Comparison of ENCODE assay signal across 17 cellular contexts in the genomic region with DNA sequence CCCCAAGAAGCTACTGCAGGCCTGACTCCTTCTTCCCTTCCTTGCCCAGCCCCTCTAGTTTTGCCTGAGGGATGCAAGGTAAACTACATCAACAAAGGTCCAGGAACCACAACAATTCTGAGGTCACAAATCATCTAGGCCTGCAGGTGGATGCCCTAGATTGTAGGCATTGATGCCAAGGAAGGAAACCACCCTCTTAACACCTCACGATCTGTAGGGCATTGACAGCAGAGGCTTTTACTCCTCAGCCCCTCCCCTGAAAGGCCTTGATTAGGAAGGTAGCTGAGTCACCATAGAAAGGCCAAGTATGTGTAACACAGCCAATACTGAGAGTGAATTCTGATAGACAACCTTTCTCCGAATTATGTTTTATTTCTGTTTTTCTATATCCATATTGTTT. TPM values are rescaled to one million over a fixed set of nuclear protein-coding genes. Genes with fewer than 3 reads are reported as not detected.
DNase-seq lines count a peak whose midpoint lies in the region; ATAC-seq and TF ChIP-seq lines count a peak whose summit lies in the region.
"Had no signal": no experiment of that assay in that cellular context is flagged by ENCODE, and none has a peak within 500 bp of the region (broad histone marks: within the 10 kb centered on the region; RNA-seq: fewer than 3 reads in every experiment).

No MANE protein-coding gene starts in this region.

- no peak overlapping the region for H3K27ac Mint-ChIP-seq in activated naive CD8-positive, alpha-beta T cell treated with anti-CD3 and anti-CD28 coated beads, Interleukin-2, amount 10 ng/mL, durations not matched to agents 7 days and 5 days
- H3K27ac Mint-ChIP-seq: activated B cell treated with CpG ODN at 0.5 μM for 24 hours had no signal

- H3K9ac ChIP-seq in Loucy (ENCODE audit: low read depth, low read length, poor library complexity, severe bottlenecking) (no peak overlapping the region), trophoblast cell (ENCODE audit: low read length) (no peak overlapping the region)

- H3K27ac ChIP-seq in trophoblast cell (ENCODE audit: low read depth, low read length): no peak overlapping the region
- H3K27ac ChIP-seq: ascending aorta, prostate gland, tibial nerve had no signal

- ATAC-seq in activated naive CD8-positive, alpha-beta T cell treated with anti-CD3 and anti-CD28 coated beads, Interleukin-2, amount 10 ng/mL, durations not matched to agents 7 days and 5 days (ENCODE audit: low read depth): peak; percentile 49
- no peak for ATAC-seq in GM21529 (IDR thresholded peaks at IDR 0.05; ENCODE audit: unreplicated experiment)

- no peaks in the 10 kb centered on the region for H3K9me3 ChIP-seq in Loucy (ENCODE audit: insufficient read depth, low read depth, low read length)
- no peaks in the 10 kb centered on the region for H3K9me3 ChIP-seq in trophoblast cell (ENCODE audit: insufficient read depth, low read depth, low read length)
- H3K9me3 ChIP-seq: prostate gland, tibial nerve had no signal

- H3K27me3 Mint-ChIP-seq in activated naive CD8-positive, alpha-beta T cell treated with anti-CD3 and anti-CD28 coated beads, Interleukin-2, amount 10 ng/mL, durations not matched to agents 7 days and 5 days: no peaks in the 10 kb centered on the region
- H3K27me3 Mint-ChIP-seq: activated B cell treated with CpG ODN at 0.5 μM for 24 hours had no signal

- no peak overlapping the region for H3K14ac ChIP-seq in trophoblast cell (ENCODE audit: low read length)

- H2AFZ ChIP-seq in Loucy (ENCODE audit: low read length) (peak overlapping the region; percentile 67; the same call in 1 of the 2 replicates), trophoblast cell (ENCODE audit: insufficient read depth, low read length, poor library complexity) (no peak overlapping the region)

- peaks cover 10% of the 10 kb centered on the region for H3K36me3 Mint-ChIP-seq in activated naive CD8-positive, alpha-beta T cell treated with anti-CD3 and anti-CD28 coated beads, Interleukin-2, amount 10 ng/mL, durations not matched to agents 7 days and 5 days

- H3K4me3 ChIP-seq in Loucy (ENCODE audit: low read length, poor library complexity, severe bottlenecking): no peak overlapping the region
- H3K4me3 ChIP-seq in trophoblast cell (ENCODE audit: low read depth, low read length): no peak overlapping the region
- H3K4me3 ChIP-seq: ascending aorta, prostate gland, tibial nerve had no signal

- H3K4me1 Mint-ChIP-seq in activated naive CD8-positive, alpha-beta T cell treated with anti-CD3 and anti-CD28 coated beads, Interleukin-2, amount 10 ng/mL, durations not matched to agents 7 days and 5 days: peaks cover 18% of the 10 kb centered on the region

- H3K27me3 ChIP-seq in Loucy (ENCODE audit: insufficient read depth, low read length, poor library complexity, severe bottlenecking) (no peaks in the 10 kb centered on the region), trophoblast cell (ENCODE audit: insufficient read depth, low read length) (no peaks in the 10 kb centered on the region)
- H3K27me3 ChIP-seq: ascending aorta, tibial nerve had no signal

- no peaks in the 10 kb centered on the region for H4K20me1 ChIP-seq in Loucy (ENCODE audit: insufficient read depth, low read length, poor library complexity, severe bottlenecking)

- peaks cover 2% of the 10 kb centered on the region for H3K79me1 ChIP-seq in trophoblast cell (ENCODE audit: low read length)

- H2BK5ac ChIP-seq in trophoblast cell (ENCODE audit: low read depth, low read length, poor library complexity): no peak overlapping the region

- DNase-seq in activated effector memory CD4-positive, alpha-beta T cell treated with Interleukin-2 at 50 U/mL for 16 hours: peak; percentile 12
- no peak for DNase-seq in activated effector memory CD4-positive, alpha-beta T cell treated with anti-CD3 and anti-CD28 coated beads, Interleukin-2, amount 50 U/mL, for 16 hours
- DNase-seq in activated naive CD8-positive, alpha-beta T cell treated with anti-CD3 and anti-CD28 coated beads, Interleukin-2, amount 10 ng/mL, durations not matched to agents 7 days and 5 days: no peak
- no peak for DNase-seq in trophoblast cell
- DNase-seq in NCI-H446 (lab: John Stamatoyannopoulos, UW): no peak
- DNase-seq in middle frontal gyrus (ENCODE audit: extremely low spot score, low spot score): no peak
- DNase-seq: activated B cell treated with CpG ODN at 0.5 μM for 24 hours, AML-193, GOT3, hippocampal formation, mesenchymal stem cell, SHP77 had no signal

- H3K4me1 ChIP-seq in Loucy (ENCODE audit: insufficient read depth, low read length, poor library complexity, severe bottlenecking) (no peaks in the 10 kb centered on the region), trophoblast cell (ENCODE audit: control insufficient read depth in 1 of 2, insufficient read depth in 2 of 2, low read length in 2 of 2) (peaks cover 0 to 5% of the 10 kb centered on the region in 2 experiments)
- H3K4me1 ChIP-seq: prostate gland had no signal

- H4K12ac ChIP-seq in trophoblast cell (ENCODE audit: low read depth, low read length): no peak overlapping the region

- no CpG with 5 or more reads among the region's 2 CpGs for WGBS in trophoblast cell (ENCODE audit: extremely low coverage, insufficient coverage, insufficient read length)

- no peaks in the 10 kb centered on the region for H3K79me2 ChIP-seq in Loucy (ENCODE audit: insufficient read depth, low read length)
- no peaks in the 10 kb centered on the region for H3K79me2 ChIP-seq in trophoblast cell (ENCODE audit: control insufficient read depth, insufficient read depth, low read length, poor library complexity)

- no peak overlapping the region for H2BK120ac ChIP-seq in trophoblast cell (ENCODE audit: insufficient read depth, low read length, poor library complexity)

- H3F3A ChIP-seq in Loucy (ENCODE audit: low read depth): no peaks in the 10 kb centered on the region

- H4K8ac ChIP-seq in trophoblast cell (ENCODE audit: low read depth, low read length): no peak overlapping the region

- no peak overlapping the region for H3K18ac ChIP-seq in trophoblast cell (ENCODE audit: low read length)

- H3K4me2 ChIP-seq in Loucy (ENCODE audit: low read depth, low read length, poor library complexity, severe bottlenecking): no peak overlapping the region
- no peak overlapping the region for H3K4me2 ChIP-seq in trophoblast cell (ENCODE audit: low read length)

- no peak overlapping the region for H3K23ac ChIP-seq in trophoblast cell (ENCODE audit: low read length)

- H3K36me3 ChIP-seq in Loucy (ENCODE audit: insufficient read depth, low read length) (no peaks in the 10 kb centered on the region), trophoblast cell (ENCODE audit: control insufficient read depth in 1 of 2, insufficient read depth in 2 of 2, low read length in 2 of 2) (no peaks in the 10 kb centered on the region)
- H3K36me3 ChIP-seq: ascending aorta, prostate gland, tibial nerve had no signal

- no peak overlapping the region for H3K4me3 Mint-ChIP-seq in activated naive CD8-positive, alpha-beta T cell treated with anti-CD3 and anti-CD28 coated beads, Interleukin-2, amount 10 ng/mL, durations not matched to agents 7 days and 5 days
- H3K4me3 Mint-ChIP-seq: activated B cell treated with CpG ODN at 0.5 μM for 24 hours had no signal

- H2AK5ac ChIP-seq in trophoblast cell (ENCODE audit: low read length): no peak overlapping the region

- H3K4ac ChIP-seq in trophoblast cell (ENCODE audit: low read depth, low read length): no peak overlapping the region

- H3K9me3 Mint-ChIP-seq in activated naive CD8-positive, alpha-beta T cell treated with anti-CD3 and anti-CD28 coated beads, Interleukin-2, amount 10 ng/mL, durations not matched to agents 7 days and 5 days: peaks cover 4% of the 10 kb centered on the region
- H3K9me3 Mint-ChIP-seq: activated B cell treated with CpG ODN at 0.5 μM for 24 hours had no signal

- H4K91ac ChIP-seq in trophoblast cell (ENCODE audit: low read depth, low read length): no peak overlapping the region

- no peaks in the 10 kb centered on the region for H3K9me2 ChIP-seq in Loucy (replicated peaks; ENCODE audit: low read depth, low read length)

- TF ChIP-seq CTCF in Loucy (conservative IDR thresholded peaks at IDR 0.05; ENCODE audit: low read length): no peak

- H2BK12ac ChIP-seq in trophoblast cell (ENCODE audit: low read length): peak overlapping the region; percentile 11

- POLR2A ChIA-PET in activated naive CD8-positive, alpha-beta T cell treated with anti-CD3 and anti-CD28 coated beads, Interleukin-2, amount 10 ng/mL, durations not matched to agents 7 days and 5 days (lab: Charles Lee): no interaction called here

RNA-seq across cellular contexts. Expression of gene FAM3C, which starts 46.7 kb away (rescaled TPM):
- total RNA-seq in activated naive CD8-positive, alpha-beta T cell treated with anti-CD3 and anti-CD28 coated beads, Interleukin-2, amount 10 ng/mL, durations not matched to agents 7 days and 5 days: 10 to 100 TPM; 21.4 to 21.8 TPM
- polyA plus RNA-seq in trophoblast cell (2013): 61.0 and 61.4 TPM in 2 replicates
